ENCODE assay signal across 1 cellular context in the genomic region with DNA sequence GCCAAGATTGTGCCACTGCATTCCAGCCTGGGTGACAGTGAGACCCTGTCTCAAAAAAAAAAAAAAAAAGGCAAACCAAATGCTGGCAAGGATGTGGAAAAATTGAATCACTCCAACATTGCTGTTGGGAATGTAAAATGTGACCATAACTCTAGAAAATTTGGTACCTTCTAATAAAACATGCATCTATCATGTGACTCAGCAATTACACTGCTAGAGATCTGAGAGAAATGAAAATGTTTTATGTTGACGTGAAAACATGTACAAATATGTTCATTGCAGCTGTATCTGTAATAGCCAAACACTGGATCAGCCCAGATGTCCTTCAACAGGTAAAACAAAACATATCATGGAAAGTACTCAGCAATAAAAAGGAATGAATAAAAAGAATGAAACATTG.
A peak's percentile ranks its signal among the peaks of the same experiment; 100 is the strongest.
TF ChIP-seq lines count a peak whose summit lies in the region.

No MANE protein-coding gene starts in this region.

TF ChIP-seq in A549, 52 proteins besides CTCF, POLR2A, EP300 and RAD21 (continued from another document):
- TF ChIP-seq CHD4 (IDR thresholded peaks at IDR 0.05; ENCODE audit: borderline replicate concordance) (no peak), MAFK (IDR thresholded peaks at IDR 0.05; ENCODE audit: partially characterized antibody) (peak; percentile 47), NFE2L2 (conservative IDR thresholded peaks at IDR 0.05; ENCODE audit: low read length) (peak; percentile 49; the same call in 1 of the 2 replicates)
- TF ChIP-seq, protein P1, sequence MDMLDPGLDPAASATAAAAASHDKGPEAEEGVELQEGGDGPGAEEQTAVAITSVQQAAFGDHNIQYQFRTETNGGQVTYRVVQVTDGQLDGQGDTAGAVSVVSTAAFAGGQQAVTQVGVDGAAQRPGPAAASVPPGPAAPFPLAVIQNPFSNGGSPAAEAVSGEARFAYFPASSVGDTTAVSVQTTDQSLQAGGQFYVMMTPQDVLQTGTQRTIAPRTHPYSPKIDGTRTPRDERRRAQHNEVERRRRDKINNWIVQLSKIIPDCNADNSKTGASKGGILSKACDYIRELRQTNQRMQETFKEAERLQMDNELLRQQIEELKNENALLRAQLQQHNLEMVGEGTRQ (IDR thresholded peaks at IDR 0.05), result no peak
